3 cellular contexts compared by ENCODE assay signal in the genomic region with DNA sequence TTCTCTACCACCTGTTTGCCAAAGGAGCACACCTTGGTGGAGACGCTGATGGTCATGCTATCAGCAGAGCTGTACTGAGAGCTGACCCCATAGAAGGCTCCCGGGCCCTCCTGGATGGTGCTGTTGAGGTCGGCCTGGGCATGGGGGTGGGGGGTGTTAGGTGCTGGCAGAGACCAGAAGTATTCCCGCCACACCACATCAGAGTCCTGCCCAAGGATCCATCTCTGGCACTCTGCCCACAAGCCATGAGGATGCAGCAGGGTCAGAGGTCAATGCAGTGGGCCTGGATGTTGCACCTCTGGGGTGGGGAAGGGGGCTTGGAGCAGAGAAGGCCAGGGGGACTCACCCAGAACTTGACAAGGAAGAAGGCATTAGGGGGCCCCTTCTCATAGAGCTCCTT.
TF ChIP-seq lines count a peak whose summit lies in the region.

No MANE protein-coding gene starts in this region.

TF ChIP-seq in SK-N-SH treated with all-trans-retinoic acid at 6 μM for 48 hours, 23 proteins besides CTCF, POLR2A, EP300 and RAD21 (continued from another document):
- TF ChIP-seq, protein P1, sequence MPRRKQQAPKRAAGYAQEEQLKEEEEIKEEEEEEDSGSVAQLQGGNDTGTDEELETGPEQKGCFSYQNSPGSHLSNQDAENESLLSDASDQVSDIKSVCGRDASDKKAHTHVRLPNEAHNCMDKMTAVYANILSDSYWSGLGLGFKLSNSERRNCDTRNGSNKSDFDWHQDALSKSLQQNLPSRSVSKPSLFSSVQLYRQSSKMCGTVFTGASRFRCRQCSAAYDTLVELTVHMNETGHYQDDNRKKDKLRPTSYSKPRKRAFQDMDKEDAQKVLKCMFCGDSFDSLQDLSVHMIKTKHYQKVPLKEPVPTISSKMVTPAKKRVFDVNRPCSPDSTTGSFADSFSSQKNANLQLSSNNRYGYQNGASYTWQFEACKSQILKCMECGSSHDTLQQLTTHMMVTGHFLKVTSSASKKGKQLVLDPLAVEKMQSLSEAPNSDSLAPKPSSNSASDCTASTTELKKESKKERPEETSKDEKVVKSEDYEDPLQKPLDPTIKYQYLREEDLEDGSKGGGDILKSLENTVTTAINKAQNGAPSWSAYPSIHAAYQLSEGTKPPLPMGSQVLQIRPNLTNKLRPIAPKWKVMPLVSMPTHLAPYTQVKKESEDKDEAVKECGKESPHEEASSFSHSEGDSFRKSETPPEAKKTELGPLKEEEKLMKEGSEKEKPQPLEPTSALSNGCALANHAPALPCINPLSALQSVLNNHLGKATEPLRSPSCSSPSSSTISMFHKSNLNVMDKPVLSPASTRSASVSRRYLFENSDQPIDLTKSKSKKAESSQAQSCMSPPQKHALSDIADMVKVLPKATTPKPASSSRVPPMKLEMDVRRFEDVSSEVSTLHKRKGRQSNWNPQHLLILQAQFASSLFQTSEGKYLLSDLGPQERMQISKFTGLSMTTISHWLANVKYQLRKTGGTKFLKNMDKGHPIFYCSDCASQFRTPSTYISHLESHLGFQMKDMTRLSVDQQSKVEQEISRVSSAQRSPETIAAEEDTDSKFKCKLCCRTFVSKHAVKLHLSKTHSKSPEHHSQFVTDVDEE (CRISPR knock-in tag; IDR thresholded peaks at IDR 0.05) = no peak
- no peak for TF ChIP-seq CSDC2 (CRISPR knock-in tag; IDR thresholded peaks at IDR 0.05)
- TF ChIP-seq, protein P2, sequence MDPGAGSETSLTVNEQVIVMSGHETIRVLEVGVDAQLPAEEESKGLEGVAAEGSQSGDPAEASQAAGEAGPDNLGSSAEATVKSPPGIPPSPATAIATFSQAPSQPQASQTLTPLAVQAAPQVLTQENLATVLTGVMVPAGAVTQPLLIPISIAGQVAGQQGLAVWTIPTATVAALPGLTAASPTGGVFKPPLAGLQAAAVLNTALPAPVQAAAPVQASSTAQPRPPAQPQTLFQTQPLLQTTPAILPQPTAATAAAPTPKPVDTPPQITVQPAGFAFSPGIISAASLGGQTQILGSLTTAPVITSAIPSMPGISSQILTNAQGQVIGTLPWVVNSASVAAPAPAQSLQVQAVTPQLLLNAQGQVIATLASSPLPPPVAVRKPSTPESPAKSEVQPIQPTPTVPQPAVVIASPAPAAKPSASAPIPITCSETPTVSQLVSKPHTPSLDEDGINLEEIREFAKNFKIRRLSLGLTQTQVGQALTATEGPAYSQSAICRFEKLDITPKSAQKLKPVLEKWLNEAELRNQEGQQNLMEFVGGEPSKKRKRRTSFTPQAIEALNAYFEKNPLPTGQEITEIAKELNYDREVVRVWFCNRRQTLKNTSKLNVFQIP (CRISPR knock-in tag; IDR thresholded peaks at IDR 0.05; ENCODE audit: borderline replicate concordance, low read depth) = no peak
- no peak for TF ChIP-seq ZFP30 (CRISPR knock-in tag; IDR thresholded peaks at IDR 0.05)

TF ChIP-seq in SK-N-SH, 30 proteins besides CTCF, POLR2A, EP300 and RAD21 (continued from another document):
- no peak for TF ChIP-seq TAF1 (IDR thresholded peaks at IDR 0.05; ENCODE audit: borderline replicate concordance, low read depth, low read length)

TF ChIP-seq in H1, 55 proteins besides CTCF, POLR2A, EP300 and RAD21 (continued from another document):
- TF ChIP-seq, protein P3, sequence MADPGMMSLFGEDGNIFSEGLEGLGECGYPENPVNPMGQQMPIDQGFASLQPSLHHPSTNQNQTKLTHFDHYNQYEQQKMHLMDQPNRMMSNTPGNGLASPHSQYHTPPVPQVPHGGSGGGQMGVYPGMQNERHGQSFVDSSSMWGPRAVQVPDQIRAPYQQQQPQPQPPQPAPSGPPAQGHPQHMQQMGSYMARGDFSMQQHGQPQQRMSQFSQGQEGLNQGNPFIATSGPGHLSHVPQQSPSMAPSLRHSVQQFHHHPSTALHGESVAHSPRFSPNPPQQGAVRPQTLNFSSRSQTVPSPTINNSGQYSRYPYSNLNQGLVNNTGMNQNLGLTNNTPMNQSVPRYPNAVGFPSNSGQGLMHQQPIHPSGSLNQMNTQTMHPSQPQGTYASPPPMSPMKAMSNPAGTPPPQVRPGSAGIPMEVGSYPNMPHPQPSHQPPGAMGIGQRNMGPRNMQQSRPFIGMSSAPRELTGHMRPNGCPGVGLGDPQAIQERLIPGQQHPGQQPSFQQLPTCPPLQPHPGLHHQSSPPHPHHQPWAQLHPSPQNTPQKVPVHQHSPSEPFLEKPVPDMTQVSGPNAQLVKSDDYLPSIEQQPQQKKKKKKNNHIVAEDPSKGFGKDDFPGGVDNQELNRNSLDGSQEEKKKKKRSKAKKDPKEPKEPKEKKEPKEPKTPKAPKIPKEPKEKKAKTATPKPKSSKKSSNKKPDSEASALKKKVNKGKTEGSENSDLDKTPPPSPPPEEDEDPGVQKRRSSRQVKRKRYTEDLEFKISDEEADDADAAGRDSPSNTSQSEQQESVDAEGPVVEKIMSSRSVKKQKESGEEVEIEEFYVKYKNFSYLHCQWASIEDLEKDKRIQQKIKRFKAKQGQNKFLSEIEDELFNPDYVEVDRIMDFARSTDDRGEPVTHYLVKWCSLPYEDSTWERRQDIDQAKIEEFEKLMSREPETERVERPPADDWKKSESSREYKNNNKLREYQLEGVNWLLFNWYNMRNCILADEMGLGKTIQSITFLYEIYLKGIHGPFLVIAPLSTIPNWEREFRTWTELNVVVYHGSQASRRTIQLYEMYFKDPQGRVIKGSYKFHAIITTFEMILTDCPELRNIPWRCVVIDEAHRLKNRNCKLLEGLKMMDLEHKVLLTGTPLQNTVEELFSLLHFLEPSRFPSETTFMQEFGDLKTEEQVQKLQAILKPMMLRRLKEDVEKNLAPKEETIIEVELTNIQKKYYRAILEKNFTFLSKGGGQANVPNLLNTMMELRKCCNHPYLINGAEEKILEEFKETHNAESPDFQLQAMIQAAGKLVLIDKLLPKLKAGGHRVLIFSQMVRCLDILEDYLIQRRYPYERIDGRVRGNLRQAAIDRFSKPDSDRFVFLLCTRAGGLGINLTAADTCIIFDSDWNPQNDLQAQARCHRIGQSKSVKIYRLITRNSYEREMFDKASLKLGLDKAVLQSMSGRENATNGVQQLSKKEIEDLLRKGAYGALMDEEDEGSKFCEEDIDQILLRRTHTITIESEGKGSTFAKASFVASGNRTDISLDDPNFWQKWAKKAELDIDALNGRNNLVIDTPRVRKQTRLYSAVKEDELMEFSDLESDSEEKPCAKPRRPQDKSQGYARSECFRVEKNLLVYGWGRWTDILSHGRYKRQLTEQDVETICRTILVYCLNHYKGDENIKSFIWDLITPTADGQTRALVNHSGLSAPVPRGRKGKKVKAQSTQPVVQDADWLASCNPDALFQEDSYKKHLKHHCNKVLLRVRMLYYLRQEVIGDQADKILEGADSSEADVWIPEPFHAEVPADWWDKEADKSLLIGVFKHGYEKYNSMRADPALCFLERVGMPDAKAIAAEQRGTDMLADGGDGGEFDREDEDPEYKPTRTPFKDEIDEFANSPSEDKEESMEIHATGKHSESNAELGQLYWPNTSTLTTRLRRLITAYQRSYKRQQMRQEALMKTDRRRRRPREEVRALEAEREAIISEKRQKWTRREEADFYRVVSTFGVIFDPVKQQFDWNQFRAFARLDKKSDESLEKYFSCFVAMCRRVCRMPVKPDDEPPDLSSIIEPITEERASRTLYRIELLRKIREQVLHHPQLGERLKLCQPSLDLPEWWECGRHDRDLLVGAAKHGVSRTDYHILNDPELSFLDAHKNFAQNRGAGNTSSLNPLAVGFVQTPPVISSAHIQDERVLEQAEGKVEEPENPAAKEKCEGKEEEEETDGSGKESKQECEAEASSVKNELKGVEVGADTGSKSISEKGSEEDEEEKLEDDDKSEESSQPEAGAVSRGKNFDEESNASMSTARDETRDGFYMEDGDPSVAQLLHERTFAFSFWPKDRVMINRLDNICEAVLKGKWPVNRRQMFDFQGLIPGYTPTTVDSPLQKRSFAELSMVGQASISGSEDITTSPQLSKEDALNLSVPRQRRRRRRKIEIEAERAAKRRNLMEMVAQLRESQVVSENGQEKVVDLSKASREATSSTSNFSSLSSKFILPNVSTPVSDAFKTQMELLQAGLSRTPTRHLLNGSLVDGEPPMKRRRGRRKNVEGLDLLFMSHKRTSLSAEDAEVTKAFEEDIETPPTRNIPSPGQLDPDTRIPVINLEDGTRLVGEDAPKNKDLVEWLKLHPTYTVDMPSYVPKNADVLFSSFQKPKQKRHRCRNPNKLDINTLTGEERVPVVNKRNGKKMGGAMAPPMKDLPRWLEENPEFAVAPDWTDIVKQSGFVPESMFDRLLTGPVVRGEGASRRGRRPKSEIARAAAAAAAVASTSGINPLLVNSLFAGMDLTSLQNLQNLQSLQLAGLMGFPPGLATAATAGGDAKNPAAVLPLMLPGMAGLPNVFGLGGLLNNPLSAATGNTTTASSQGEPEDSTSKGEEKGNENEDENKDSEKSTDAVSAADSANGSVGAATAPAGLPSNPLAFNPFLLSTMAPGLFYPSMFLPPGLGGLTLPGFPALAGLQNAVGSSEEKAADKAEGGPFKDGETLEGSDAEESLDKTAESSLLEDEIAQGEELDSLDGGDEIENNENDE (IDR thresholded peaks at IDR 0.05; ENCODE audit: insufficient replicate concordance, low read length) = no peak
